Comparison of ENCODE assay signal across 22 cellular contexts in genomic region chr13:112652512-112653458, GRCh38. TPM values are rescaled to one million over a fixed set of nuclear protein-coding genes. Genes with fewer than 3 reads are reported as not detected.
A peak's percentile ranks its signal among the peaks of the same experiment; 100 is the strongest.
DNase-seq lines count a peak whose midpoint lies in the region; ATAC-seq and TF ChIP-seq lines count a peak whose summit lies in the region.
"Had no signal": no experiment of that assay in that cellular context is flagged by ENCODE, and none has a peak within 500 bp of the region (broad histone marks: within the 10 kb centered on the region; RNA-seq: fewer than 3 reads in every experiment).

No MANE protein-coding gene starts in this region.

- no peaks in the 10 kb centered on the region for H3K79me2 ChIP-seq in trophoblast cell (ENCODE audit: control insufficient read depth, insufficient read depth, low read length, poor library complexity)

- ATAC-seq in foreskin keratinocyte (peak; percentile 57), T-cell (replicated peaks in 1 of 4) (no peak)
- ATAC-seq in activated CD4-positive, CD25-positive, alpha-beta regulatory T cell treated with anti-CD3 and anti-CD28 coated beads, Interleukin-2, amount 50 U/mL, for 24 hours = no peak
- ATAC-seq: activated CD8-positive, alpha-beta memory T cell treated with anti-CD3 and anti-CD28 coated beads, Interleukin-2, amount 10 ng/mL, durations not matched to agents 7 days and 5 days; mucosa of descending colon; stimulated activated naive CD8-positive, alpha-beta T cell treated with anti-CD3 and anti-CD28 coated beads, Interleukin-15, amount 100 ng/mL, for 72 hours had no signal

- no peak overlapping the region for H3K23ac ChIP-seq in trophoblast cell (ENCODE audit: low read length)

- no peak overlapping the region for H3K4me3 Mint-ChIP-seq in T-cell
- H3K4me3 Mint-ChIP-seq: activated CD8-positive, alpha-beta memory T cell treated with anti-CD3 and anti-CD28 coated beads, Interleukin-2, amount 10 ng/mL, durations not matched to agents 7 days and 5 days; stimulated activated naive CD8-positive, alpha-beta T cell treated with anti-CD3 and anti-CD28 coated beads, Interleukin-15, amount 100 ng/mL, for 72 hours had no signal

- peak overlapping the region; percentile 59 for H2BK12ac ChIP-seq in trophoblast cell (ENCODE audit: low read length)

- no peak overlapping the region for H3K4me3 ChIP-seq in trophoblast cell (ENCODE audit: low read depth, low read length)
- H3K4me3 ChIP-seq: mucosa of descending colon, SJSA1, vagina had no signal

- peak overlapping the region; percentile 9 for H3K18ac ChIP-seq in trophoblast cell (ENCODE audit: low read length)

- no peaks in the 10 kb centered on the region for H3K36me3 ChIP-seq in trophoblast cell (ENCODE audit: control insufficient read depth in 1 of 2, insufficient read depth in 2 of 2, low read length in 2 of 2)
- H3K36me3 ChIP-seq: SJSA1, vagina had no signal

- H3K4me1 Mint-ChIP-seq in T-cell = no peaks in the 10 kb centered on the region
- H3K4me1 Mint-ChIP-seq: activated CD8-positive, alpha-beta memory T cell treated with anti-CD3 and anti-CD28 coated beads, Interleukin-2, amount 10 ng/mL, durations not matched to agents 7 days and 5 days; stimulated activated naive CD8-positive, alpha-beta T cell treated with anti-CD3 and anti-CD28 coated beads, Interleukin-15, amount 100 ng/mL, for 72 hours had no signal

- no peak overlapping the region for H3K9ac ChIP-seq in trophoblast cell (ENCODE audit: low read length)

- no peak overlapping the region for H3K27ac ChIP-seq in foreskin keratinocyte
- H3K27ac ChIP-seq in trophoblast cell (ENCODE audit: low read depth, low read length) = peak overlapping the region; percentile 85
- H3K27ac ChIP-seq: SJSA1, vagina had no signal

- no CpG with 5 or more reads among the region's 10 CpGs for WGBS in trophoblast cell (ENCODE audit: extremely low coverage, insufficient coverage, insufficient read length)

- H3K4ac ChIP-seq in trophoblast cell (ENCODE audit: low read depth, low read length) = peak overlapping the region; percentile 16

- CTCF ChIA-PET in T-cell (lab: Charles Lee) = no interaction called here

- in situ Hi-C loops in Caki2 (cut with HindIII; ENCODE audit: low pct_unique_long_range_greater_than_20kb, low sequenced_read_pairs) (no loop called here), GM13977 (cut with MboI; ENCODE audit: low pct_unique_long_range_greater_than_20kb, low sequenced_read_pairs, unreplicated experiment) (no loop called here)

- no peak overlapping the region for H4K12ac ChIP-seq in trophoblast cell (ENCODE audit: low read depth, low read length)

- TF ChIP-seq CTCF in foreskin keratinocyte (conservative IDR thresholded peaks at IDR 0.05) = no peak
- no peak for TF ChIP-seq CTCF in GM13977 (IDR thresholded peaks at IDR 0.05; ENCODE audit: extremely low read depth, insufficient read depth, missing control alignments)

- H3K9me3 ChIP-seq in trophoblast cell (ENCODE audit: insufficient read depth, low read depth, low read length) = no peaks in the 10 kb centered on the region
- H3K9me3 ChIP-seq: mucosa of descending colon, SJSA1, vagina had no signal

- H3K4me2 ChIP-seq in trophoblast cell (ENCODE audit: low read length) = peak overlapping the region; percentile 32

- no peaks in the 10 kb centered on the region for H3K27me3 ChIP-seq in foreskin keratinocyte
- H3K27me3 ChIP-seq in trophoblast cell (ENCODE audit: insufficient read depth, low read length) = no peaks in the 10 kb centered on the region
- H3K27me3 ChIP-seq: SJSA1, vagina had no signal

- no peaks in the 10 kb centered on the region for H3K36me3 Mint-ChIP-seq in T-cell
- H3K36me3 Mint-ChIP-seq: activated CD8-positive, alpha-beta memory T cell treated with anti-CD3 and anti-CD28 coated beads, Interleukin-2, amount 10 ng/mL, durations not matched to agents 7 days and 5 days had no signal

- no peaks in the 10 kb centered on the region for H3K9me3 Mint-ChIP-seq in T-cell
- H3K9me3 Mint-ChIP-seq: stimulated activated naive CD8-positive, alpha-beta T cell treated with anti-CD3 and anti-CD28 coated beads, Interleukin-15, amount 100 ng/mL, for 72 hours had no signal

- H2BK120ac ChIP-seq in trophoblast cell (ENCODE audit: insufficient read depth, low read length, poor library complexity) = peak overlapping the region; percentile 34

- no peaks in the 10 kb centered on the region for H3K4me1 ChIP-seq in foreskin keratinocyte
- peaks cover 10 to 25% of the 10 kb centered on the region in 2 experiments for H3K4me1 ChIP-seq in trophoblast cell (ENCODE audit: control insufficient read depth in 1 of 2, insufficient read depth in 2 of 2, low read length in 2 of 2)

- H3K27me3 Mint-ChIP-seq in T-cell = peaks cover 0 to 2% of the 10 kb centered on the region in 2 donors

- H2AK5ac ChIP-seq in trophoblast cell (ENCODE audit: low read length) = no peak overlapping the region

- H4K8ac ChIP-seq in trophoblast cell (ENCODE audit: low read depth, low read length) = peak overlapping the region; percentile 1

- H3K79me1 ChIP-seq in trophoblast cell (ENCODE audit: low read length) = peaks cover 16% of the 10 kb centered on the region

- H2AFZ ChIP-seq in trophoblast cell (ENCODE audit: insufficient read depth, low read length, poor library complexity) = no peak overlapping the region

- peak overlapping the region; percentile 60 for H2BK5ac ChIP-seq in trophoblast cell (ENCODE audit: low read depth, low read length, poor library complexity)

- no peak overlapping the region for H3K27ac Mint-ChIP-seq in T-cell
- H3K27ac Mint-ChIP-seq: activated CD8-positive, alpha-beta memory T cell treated with anti-CD3 and anti-CD28 coated beads, Interleukin-2, amount 10 ng/mL, durations not matched to agents 7 days and 5 days had no signal

- peak overlapping the region; percentile 56 for H3K14ac ChIP-seq in trophoblast cell (ENCODE audit: low read length)

- peak overlapping the region; percentile 72 for H4K91ac ChIP-seq in trophoblast cell (ENCODE audit: low read depth, low read length)

- DNase-seq in Caki2 (ENCODE audit: low read depth) (peak; percentile 57), RPMI7951 (ENCODE audit: low read depth) (peak; percentile 28), foreskin keratinocyte (peak in 1 of 2 donors; percentile 22), trophoblast cell (no peak), NCI-H748 treated with DMSO at 0.1 percent for 48 hours (lab: John Stamatoyannopoulos, UW) (no peak), T-cell (no peak), GM13977 (ENCODE audit: low spot score) (no peak)
- DNase-seq: activated CD8-positive, alpha-beta memory T cell treated with anti-CD3 and anti-CD28 coated beads, Interleukin-2, amount 10 ng/mL, durations not matched to agents 7 days and 5 days; activated gamma-delta T cell; amniotic stem cell; central memory CD4-positive, alpha-beta T cell; effector CD8-positive, alpha-beta T cell; HCEC 1CT; mucosa of descending colon; NCI-H1048; NCI-H510A treated with DMSO at 0.1 percent for 48 hours; occipital lobe; stimulated activated CD4-positive, alpha-beta T cell treated with anti-CD3 and anti-CD28 coated beads, Interleukin-2, amount 100 ng/mL, for 24 hours; stimulated activated naive CD8-positive, alpha-beta T cell treated with anti-CD3 and anti-CD28 coated beads, Interleukin-15, amount 100 ng/mL, for 72 hours had no signal

- POLR2A ChIA-PET in T-cell (lab: Charles Lee) = no interaction called here

RNA-seq across cellular contexts. Expression of gene ATP11A, which starts 37.1 kb away (rescaled TPM):
- total RNA-seq in Caki2 (2014; rRNA removed; shearing (Covaris generic); ENCODE audit: low replicate concordance) = 1.2 and 3.5 TPM in 2 replicates
- 1.1 and 2.2 TPM in 2 replicates for total RNA-seq in RPMI7951 (2014; rRNA removed; shearing (Covaris generic))
- 11.7 and 13.4 TPM in 2 replicates for total RNA-seq in foreskin keratinocyte
- polyA plus RNA-seq in foreskin keratinocyte = 2.5 and 2.6 TPM in 2 replicates
- 28.9 and 29.2 TPM in 2 replicates for polyA plus RNA-seq in trophoblast cell (2013)
- total RNA-seq in T-cell = 10 to 100 TPM; 35.7 to 57.1 (median 48.5) TPM

Comparison
In these comparisons a context has a peak if more than half of its experiments do, and no peak if none do; other contexts are left out.
1. DNase-seq: peak in Caki2 (single experiment) and RPMI7951 (single experiment); none in trophoblast cell (0 of 2), NCI-H748 treated with DMSO at 0.1 percent for 48 hours (single experiment), T-cell (0 of 34) and GM13977 (single experiment).